Comparison of ENCODE assay signal across 23 cellular contexts in the genomic region with DNA sequence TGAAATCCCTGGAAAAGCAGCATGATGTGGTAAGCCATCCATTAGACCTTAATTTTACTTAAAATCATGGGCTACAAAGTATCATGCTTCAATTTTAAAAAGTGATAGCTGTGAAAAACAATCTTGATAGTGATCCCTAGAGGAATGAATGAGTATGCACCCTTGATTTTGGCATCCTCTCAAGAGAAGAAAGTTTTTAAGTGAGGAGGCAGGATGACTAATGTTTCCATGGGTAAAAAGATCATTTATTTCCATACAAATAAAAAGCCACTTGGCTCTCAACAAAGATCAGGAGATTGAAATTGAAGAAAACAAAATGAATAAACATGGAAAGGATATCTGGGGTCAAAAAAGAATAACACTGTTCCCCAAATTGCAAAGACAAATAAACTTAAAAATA.
"Had no signal": no experiment of that assay in that cellular context is flagged by ENCODE, and none has a peak within 500 bp of the region (broad histone marks: within the 10 kb centered on the region; RNA-seq: fewer than 3 reads in every experiment).

No MANE protein-coding gene starts in this region.

- ATAC-seq: activated CD8-positive, alpha-beta memory T cell treated with anti-CD3 and anti-CD28 coated beads, Interleukin-2, amount 10 ng/mL, durations not matched to agents 7 days and 5 days; activated CD8-positive, alpha-beta T cell treated with anti-CD3 and anti-CD28 coated beads for 36 hours; activated naive CD4-positive, alpha-beta T cell treated with anti-CD3 and anti-CD28 coated beads, Interleukin-2, amount 50 U/mL, for 72 hours; effector memory CD8-positive, alpha-beta T cell; foreskin keratinocyte; left colon had no signal

- H3K36me3 ChIP-seq: adrenal gland, colonic mucosa, esophagus muscularis mucosa, sigmoid colon, upper lobe of left lung, WERI-Rb-1 had no signal

- H3K27ac ChIP-seq: adrenal gland, colonic mucosa, dorsolateral prefrontal cortex, esophagus muscularis mucosa, foreskin keratinocyte, sigmoid colon, upper lobe of left lung, WERI-Rb-1 had no signal

- DNase-seq: activated CD4-positive, alpha-beta T cell treated with anti-CD3 and anti-CD28 coated beads, Interleukin-2, amount 10 ng/mL, durations not matched to agents 7 days and 5 days; activated CD4-positive, CD25-positive, alpha-beta regulatory T cell treated with anti-CD3 and anti-CD28 coated beads, Interleukin-2, amount 50 U/mL, for 72 hours; activated CD8-positive, alpha-beta memory T cell treated with anti-CD3 and anti-CD28 coated beads, Interleukin-2, amount 10 ng/mL, durations not matched to agents 7 days and 5 days; activated CD8-positive, alpha-beta T cell treated with anti-CD3 and anti-CD28 coated beads for 36 hours; activated gamma-delta T cell; activated T-cell treated with anti-CD3 and anti-CD28 coated beads for 4 hours; adrenal gland; central memory CD4-positive, alpha-beta T cell; colonic mucosa; dorsolateral prefrontal cortex; effector memory CD8-positive, alpha-beta T cell; foreskin keratinocyte; left colon; nucleus accumbens; posterior cingulate gyrus; retina; sigmoid colon; stimulated activated CD4-positive, alpha-beta T cell treated with anti-CD3 and anti-CD28 coated beads, Interleukin-2, amount 100 ng/mL, for 48 hours; stimulated activated naive CD4-positive, alpha-beta T cell treated with Interleukin-2 at 50 U/mL for 16 hours; upper lobe of left lung; WERI-Rb-1 had no signal

- H3K27me3 ChIP-seq: colonic mucosa, esophagus muscularis mucosa, foreskin keratinocyte, sigmoid colon, upper lobe of left lung had no signal

- H3K9me3 ChIP-seq: adrenal gland, colonic mucosa, esophagus muscularis mucosa, sigmoid colon, upper lobe of left lung had no signal

- H3K4me3 ChIP-seq: adrenal gland, colonic mucosa, dorsolateral prefrontal cortex, esophagus muscularis mucosa, sigmoid colon, upper lobe of left lung had no signal

- H3K4me1 ChIP-seq: adrenal gland, colonic mucosa, foreskin keratinocyte, sigmoid colon, upper lobe of left lung had no signal
